ENCODE assay signal across 7 cellular contexts in the genomic region with DNA sequence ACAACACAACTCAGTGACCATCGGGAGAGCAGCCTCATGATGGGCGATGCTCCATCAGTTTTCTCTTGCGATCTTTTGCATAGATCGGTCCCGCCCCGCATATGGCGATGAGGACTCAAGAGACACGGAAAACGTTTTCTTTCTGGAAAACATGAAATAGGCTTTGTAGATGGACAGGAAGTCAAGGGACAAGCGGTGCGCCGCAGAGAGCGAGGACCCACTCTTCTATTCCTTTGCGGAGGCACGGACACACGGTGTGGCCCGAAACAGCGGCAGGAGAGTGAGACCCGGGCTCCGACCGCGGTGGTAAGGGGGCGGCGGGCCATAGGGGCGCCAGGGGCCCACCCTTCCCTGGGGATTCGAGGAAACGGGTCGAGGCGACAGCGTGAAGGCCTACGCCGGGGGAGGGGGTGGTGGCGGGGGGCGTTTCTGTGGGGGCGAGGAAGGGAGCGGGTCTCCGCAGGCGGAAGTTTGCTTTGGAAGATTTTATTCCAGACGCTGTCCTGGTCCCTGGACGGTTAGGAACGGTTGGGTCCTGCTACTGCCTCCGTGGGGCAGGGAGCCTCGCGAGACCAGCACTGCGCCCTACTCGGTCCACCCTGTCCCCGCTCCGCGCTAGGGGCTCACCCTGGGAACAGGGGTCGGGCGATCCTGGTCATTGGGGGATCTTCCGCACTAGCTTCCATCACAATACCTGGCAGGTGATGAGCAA. TPM values are rescaled to one million over a fixed set of nuclear protein-coding genes. Genes with fewer than 3 reads are reported as not detected.
A peak's percentile ranks its signal among the peaks of the same experiment; 100 is the strongest.
DNase-seq lines count a peak whose midpoint lies in the region; ATAC-seq and TF ChIP-seq lines count a peak whose summit lies in the region.

No MANE protein-coding gene starts in this region.

- H3K18ac ChIP-seq in neuronal stem cell (ENCODE audit: low read length), result peak overlapping the region; percentile 71

- TF ChIP-seq EP300 in esophagus muscularis mucosa (IDR thresholded peaks at IDR 0.05), result no peak

- no peak for TF ChIP-seq POLR2A in esophagus muscularis mucosa (IDR thresholded peaks at IDR 0.05; ENCODE audit: low read depth)

- H2BK12ac ChIP-seq in neuronal stem cell (ENCODE audit: low read length), result no peak overlapping the region

- H3K27ac ChIP-seq in HL-60 (replicated peaks), result peak overlapping the region; percentile 3
- peak overlapping the region; percentile 55 to 77 (median 70) for H3K27ac ChIP-seq in esophagus muscularis mucosa (replicated peaks in 1 of 4)
- no peak overlapping the region for H3K27ac ChIP-seq in neuronal stem cell (replicated peaks; ENCODE audit: low read length)

- ATAC-seq in GM21723 (IDR thresholded peaks at IDR 0.05; ENCODE audit: unreplicated experiment), result no peak
- ATAC-seq in HG02870 (IDR thresholded peaks at IDR 0.05; ENCODE audit: unreplicated experiment), result no peak

- H2BK120ac ChIP-seq in neuronal stem cell (ENCODE audit: low read depth, low read length), result no peak overlapping the region

- no peak overlapping the region for H2BK5ac ChIP-seq in neuronal stem cell (ENCODE audit: low read length)

- H2AFZ ChIP-seq in neuronal stem cell (ENCODE audit: low read length), result peak overlapping the region; percentile 90

- H2AK5ac ChIP-seq in neuronal stem cell (ENCODE audit: low read depth, low read length), result no peak overlapping the region

- no peak overlapping the region for H2BK15ac ChIP-seq in neuronal stem cell (ENCODE audit: low read length)

- H3K4me1 ChIP-seq in esophagus muscularis mucosa (peaks cover 0 to 22% (median 16%) of the 10 kb centered on the region in 4 donors), neuronal stem cell (ENCODE audit: control insufficient read depth in 2 of 2, insufficient read depth in 1 of 2, low read depth in 1 of 2, low read length in 2 of 2) (peaks cover 0 to 5% of the 10 kb centered on the region in 2 donors)

- H3K23ac ChIP-seq in neuronal stem cell (ENCODE audit: low read depth, low read length, poor library complexity), result peak overlapping the region; percentile 85

- no peak for TF ChIP-seq CTCF in GM12864 (IDR thresholded peaks at IDR 0.05; ENCODE audit: low read depth, low read length, missing control alignments)
- TF ChIP-seq CTCF in HL-60 (IDR thresholded peaks at IDR 0.05; ENCODE audit: insufficient read depth, low read length), result no peak
- TF ChIP-seq CTCF in esophagus muscularis mucosa (IDR thresholded peaks at IDR 0.05), result no peak

- no peaks in the 10 kb centered on the region for H3K79me1 ChIP-seq in neuronal stem cell (ENCODE audit: low read depth, low read length)

- H3K4me2 ChIP-seq in neuronal stem cell (ENCODE audit: insufficient read depth, low read length, poor library complexity, severe bottlenecking), result peak overlapping the region; percentile 79

- no peak overlapping the region for H4K8ac ChIP-seq in neuronal stem cell (ENCODE audit: low read depth, low read length)

- H4K91ac ChIP-seq in neuronal stem cell (ENCODE audit: low read depth, low read length, poor library complexity), result no peak overlapping the region

- H3K4me3 ChIP-seq in GM12864 (ENCODE audit: low read depth, low read length), result peak overlapping the region; percentile 77
- H3K4me3 ChIP-seq in HL-60 (replicated peaks; ENCODE audit: insufficient read depth, low read length), result peak overlapping the region; percentile 67
- peak overlapping the region; percentile 68 to 83 (median 72) for H3K4me3 ChIP-seq in esophagus muscularis mucosa
- H3K4me3 ChIP-seq in neuronal stem cell (ENCODE audit: low read length in 2 of 2), result peak overlapping the region; percentile 70 to 87

- DNase-seq in GM12864 (ENCODE audit: low read depth) (no peak), HL-60 (ENCODE audit: low read depth in 1 of 2, low spot score in 1 of 2) (peak in 1 of 2 experiments; percentile 7), T-helper 22 cell (ENCODE audit: low read depth) (peak; percentile 3), esophagus muscularis mucosa (ENCODE audit: extremely low spot score) (no peak), neuronal stem cell (ENCODE audit: low spot score) (no peak)

- intact Hi-C loops in esophagus muscularis mucosa (cut with DNase I), result loop anchor here (2.0 kb wide), 1 partner anchor 26 kb away; no protein-coding TSS in a partner anchor

- no peaks in the 10 kb centered on the region for H3K27me3 ChIP-seq in HL-60 (ENCODE audit: insufficient read depth, poor library complexity, severe bottlenecking)
- no peaks in the 10 kb centered on the region for H3K27me3 ChIP-seq in esophagus muscularis mucosa
- H3K27me3 ChIP-seq in neuronal stem cell (ENCODE audit: control insufficient read depth in 3 of 3, insufficient read depth in 3 of 3, low read depth in 1 of 3, low read length in 3 of 3), result peaks cover 0 to 2% (median 0%) of the 10 kb centered on the region in 3 experiments

- H3K14ac ChIP-seq in neuronal stem cell (ENCODE audit: low read length), result peak overlapping the region; percentile 97

- H3K9me3 ChIP-seq in esophagus muscularis mucosa, result no peaks in the 10 kb centered on the region
- no peaks in the 10 kb centered on the region for H3K9me3 ChIP-seq in neuronal stem cell (replicated peaks in 1 of 2; ENCODE audit: control insufficient read depth in 2 of 2, insufficient read depth in 1 of 2, low read depth in 1 of 2, low read length in 2 of 2)

- H3K9ac ChIP-seq in neuronal stem cell (ENCODE audit: low read depth, low read length, poor library complexity), result peak overlapping the region; percentile 90

- H3K4ac ChIP-seq in neuronal stem cell (ENCODE audit: low read length), result no peak overlapping the region

- WGBS in esophagus muscularis mucosa, result 2% methylated on average over 11 of the region's 52 CpGs
- WGBS in neuronal stem cell (ENCODE audit: extremely low coverage in 2 of 2, insufficient read length in 2 of 2, insufficient replicate concordance in 1 of 2), 2 donors, result no CpG with 5 or more reads among the region's 52 CpGs

- peaks cover 0 to 4% (median 2%) of the 10 kb centered on the region in 4 donors for H3K36me3 ChIP-seq in esophagus muscularis mucosa
- H3K36me3 ChIP-seq in neuronal stem cell (replicated peaks in 1 of 2; ENCODE audit: control insufficient read depth in 2 of 2, insufficient read depth in 2 of 2, low read length in 2 of 2), result no peaks in the 10 kb centered on the region

RNA-seq across cellular contexts. Expression of a gene that starts 0.8 kb away (rescaled TPM):
- total RNA-seq in esophagus muscularis mucosa, result 1 to 10 TPM; 4.0 to 8.7 (median 6.1) TPM
- polyA plus RNA-seq in neuronal stem cell (2013, experiment 1 of 2), result 16.6 TPM
- polyA plus RNA-seq in neuronal stem cell (2013, experiment 2 of 2), result 15.8 TPM

RNA-seq across cellular contexts. Expression of a gene that starts 14.1 kb away (rescaled TPM):
- total RNA-seq in esophagus muscularis mucosa, result not detected
- not detected for polyA plus RNA-seq in neuronal stem cell (2013, experiment 1 of 2)
- polyA plus RNA-seq in neuronal stem cell (2013, experiment 2 of 2), result not detected

RNA-seq across cellular contexts. Expression of a gene that starts 27.8 kb away (rescaled TPM):
- 10 to 100 TPM; 49.8 to 57.0 (median 56.5) TPM for total RNA-seq in esophagus muscularis mucosa
- polyA plus RNA-seq in neuronal stem cell (2013, experiment 1 of 2), result 75.7 TPM
- 74.2 TPM for polyA plus RNA-seq in neuronal stem cell (2013, experiment 2 of 2)

RNA-seq across cellular contexts. Expression of a gene that starts 40.5 kb away (rescaled TPM):
- total RNA-seq in esophagus muscularis mucosa, result under 1 TPM in 2 of 4 donors, not detected in 2; 0.11 to 0.17 TPM
- polyA plus RNA-seq in neuronal stem cell (2013, experiment 1 of 2), result 0.01 TPM
- polyA plus RNA-seq in neuronal stem cell (2013, experiment 2 of 2), result 0.01 TPM

RNA-seq across cellular contexts. Expression of a gene that starts 48.5 kb away (rescaled TPM):
- not detected for total RNA-seq in esophagus muscularis mucosa
- polyA plus RNA-seq in neuronal stem cell (2013, experiment 1 of 2), result 0.17 TPM
- 0.17 TPM for polyA plus RNA-seq in neuronal stem cell (2013, experiment 2 of 2)
